ENCODE assay signal across 12 cellular contexts in the genomic region with DNA sequence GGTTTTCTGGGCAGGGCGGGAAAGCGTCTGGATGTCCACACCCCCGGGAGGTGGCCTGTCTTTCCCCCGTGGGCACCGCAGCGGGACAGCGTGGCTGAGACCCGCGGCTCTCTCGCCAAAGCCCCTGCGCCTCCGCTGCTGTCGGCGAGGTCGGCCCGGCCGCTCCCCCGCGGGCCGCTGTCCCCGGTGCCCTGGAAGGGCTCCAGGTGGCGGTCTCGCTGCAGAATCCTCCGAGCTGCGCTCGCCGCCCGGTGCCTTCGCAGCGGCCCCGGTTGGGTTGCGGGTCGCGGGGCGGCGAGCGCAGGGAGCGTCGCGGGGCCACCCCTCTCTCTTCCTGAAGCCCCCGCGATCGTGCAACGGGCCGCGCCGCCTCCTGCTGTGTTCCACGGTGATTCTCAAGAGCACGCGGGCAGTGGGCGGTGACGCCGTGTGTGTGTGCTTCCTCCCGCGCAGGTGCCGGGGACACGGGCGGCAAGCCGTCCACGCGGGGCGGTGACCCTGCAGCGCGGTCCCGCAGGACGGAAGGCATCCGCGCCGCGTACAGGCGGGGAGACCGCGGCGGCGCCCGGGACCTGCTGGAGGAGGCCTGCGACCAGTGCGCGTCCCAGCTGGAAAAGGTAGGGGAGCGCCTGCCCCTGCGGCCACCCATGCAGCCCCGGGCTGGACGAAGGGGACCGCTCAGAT. TPM values are rescaled to one million over a fixed set of nuclear protein-coding genes. Genes with fewer than 3 reads are reported as not detected.
DNase-seq lines count a peak whose midpoint lies in the region; ATAC-seq and TF ChIP-seq lines count a peak whose summit lies in the region.
"Had no signal": no experiment of that assay in that cellular context is flagged by ENCODE, and none has a peak within 500 bp of the region (broad histone marks: within the 10 kb centered on the region; RNA-seq: fewer than 3 reads in every experiment).

No MANE protein-coding gene starts in this region.

- 10 to 18% (median 13%) methylated on average over 40 to 84 of the region's 84 CpGs for WGBS in ovary, 3 donors

- peaks cover 7% of the 10 kb centered on the region for H3K36me3 Mint-ChIP-seq in glutamatergic neuron (ENCODE audit: unreplicated experiment)
- H3K36me3 Mint-ChIP-seq in stimulated activated effector memory CD8-positive, alpha-beta T cell treated with anti-CD3 and anti-CD28 coated beads, Interleukin-12 subunit alpha, Interleukin-12 subunit beta, amount 100 ng/mL, for 72 hours, result no peaks in the 10 kb centered on the region

- H3K27me3 Mint-ChIP-seq in glutamatergic neuron (ENCODE audit: unreplicated experiment), result peaks cover 17% of the 10 kb centered on the region

- no peak overlapping the region for H3K4me3 Mint-ChIP-seq in glutamatergic neuron (ENCODE audit: unreplicated experiment)
- no peak overlapping the region for H3K4me3 Mint-ChIP-seq in stimulated activated effector memory CD8-positive, alpha-beta T cell treated with anti-CD3 and anti-CD28 coated beads, Interleukin-12 subunit alpha, Interleukin-12 subunit beta, amount 100 ng/mL, for 72 hours
- H3K4me3 Mint-ChIP-seq: effector memory CD8-positive, alpha-beta T cell had no signal

- no peak for TF ChIP-seq POLR2A in ovary (IDR thresholded peaks at IDR 0.05)

- TF ChIP-seq EP300 in ovary (IDR thresholded peaks at IDR 0.05), result no peak

- H3K36me3 ChIP-seq in ascending aorta, result no peaks in the 10 kb centered on the region
- H3K36me3 ChIP-seq in ovary, result no peaks in the 10 kb centered on the region

- DNase-seq in GM10266 (ENCODE audit: extremely low spot score) (peak; percentile 48), ascending aorta (ENCODE audit: low spot score in 2 of 2) (no peak), glutamatergic neuron (peak; percentile 58), ovary (no peak), OCI-M1 (lab: John Stamatoyannopoulos, UW) (no peak), AG08395 (ENCODE audit: low spot score) (no peak)
- DNase-seq in stimulated activated effector memory CD8-positive, alpha-beta T cell treated with anti-CD3 and anti-CD28 coated beads, Interleukin-12 subunit alpha, Interleukin-12 subunit beta, amount 100 ng/mL, for 72 hours (ENCODE audit: low spot score in 2 of 2), result no peak
- DNase-seq: COR-L47; effector memory CD8-positive, alpha-beta T cell; naive thymus-derived CD8-positive, alpha-beta T cell; NCI-H2029 had no signal

- H3K4me1 ChIP-seq in ascending aorta, result peaks cover 0 to 5% of the 10 kb centered on the region in 2 donors
- H3K4me1 ChIP-seq in ovary (ENCODE audit: insufficient read depth), result peaks cover 6% of the 10 kb centered on the region

- H3K27me3 ChIP-seq in ascending aorta (no peaks in the 10 kb centered on the region), ovary (no peaks in the 10 kb centered on the region)

- intact Hi-C loops in ascending aorta (cut with DNase I) (no loop called here), ovary (cut with DNase I) (no loop called here)

- H3K27ac Mint-ChIP-seq in glutamatergic neuron (ENCODE audit: unreplicated experiment), result no peak overlapping the region
- no peak overlapping the region for H3K27ac Mint-ChIP-seq in stimulated activated effector memory CD8-positive, alpha-beta T cell treated with anti-CD3 and anti-CD28 coated beads, Interleukin-12 subunit alpha, Interleukin-12 subunit beta, amount 100 ng/mL, for 72 hours
- H3K27ac Mint-ChIP-seq: effector memory CD8-positive, alpha-beta T cell; naive thymus-derived CD8-positive, alpha-beta T cell had no signal

- H3K4me3 ChIP-seq in ascending aorta, result peak overlapping the region; percentile 5 to 56
- H3K4me3 ChIP-seq in ovary, result peak overlapping the region; percentile 7

- H3K9me3 Mint-ChIP-seq in glutamatergic neuron (ENCODE audit: unreplicated experiment), result peaks cover 6% of the 10 kb centered on the region
- no peaks in the 10 kb centered on the region for H3K9me3 Mint-ChIP-seq in stimulated activated effector memory CD8-positive, alpha-beta T cell treated with anti-CD3 and anti-CD28 coated beads, Interleukin-12 subunit alpha, Interleukin-12 subunit beta, amount 100 ng/mL, for 72 hours
- H3K9me3 Mint-ChIP-seq: effector memory CD8-positive, alpha-beta T cell had no signal

- no peak for TF ChIP-seq CTCF in GM10266 (IDR thresholded peaks at IDR 0.05; ENCODE audit: control insufficient read depth, insufficient read depth, low read depth, missing control alignments)
- TF ChIP-seq CTCF in ascending aorta (IDR thresholded peaks at IDR 0.05), result no peak
- no peak for TF ChIP-seq CTCF in glutamatergic neuron (IDR thresholded peaks at IDR 0.05; ENCODE audit: partially characterized antibody, unreplicated experiment)
- TF ChIP-seq CTCF in ovary (IDR thresholded peaks at IDR 0.05), result no peak

- peaks cover 2% of the 10 kb centered on the region for H3K4me1 Mint-ChIP-seq in glutamatergic neuron (ENCODE audit: low read depth, unreplicated experiment)
- no peaks in the 10 kb centered on the region for H3K4me1 Mint-ChIP-seq in stimulated activated effector memory CD8-positive, alpha-beta T cell treated with anti-CD3 and anti-CD28 coated beads, Interleukin-12 subunit alpha, Interleukin-12 subunit beta, amount 100 ng/mL, for 72 hours

- no peak for ATAC-seq in GM21528 (IDR thresholded peaks at IDR 0.05; ENCODE audit: low FRiP score, unreplicated experiment)
- no peak for ATAC-seq in stimulated activated effector memory CD8-positive, alpha-beta T cell treated with anti-CD3 and anti-CD28 coated beads, Interleukin-12 subunit alpha, Interleukin-12 subunit beta, amount 100 ng/mL, for 72 hours
- ATAC-seq: effector memory CD8-positive, alpha-beta T cell had no signal

- no peaks in the 10 kb centered on the region for H3K9me3 ChIP-seq in ascending aorta
- no peaks in the 10 kb centered on the region for H3K9me3 ChIP-seq in ovary

- H3K27ac ChIP-seq in ascending aorta (no peak overlapping the region), ovary (no peak overlapping the region)

RNA-seq across cellular contexts. Expression of a gene that starts 54.3 kb away (rescaled TPM):
- total RNA-seq in ascending aorta (105 TPM), glutamatergic neuron (ENCODE audit: unreplicated experiment) (1.5 TPM), ovary (10 to 100 TPM in 6 of 7 donors, 1 to 10 TPM in 1; 8.6 to 27.3 (median 19.4) TPM)
- polyA plus RNA-seq in ovary, result 1 to 10 TPM; 6.5 to 8.4 TPM
- polyA plus RNA-seq: naive thymus-derived CD8-positive, alpha-beta T cell had no signal

Comparison
In these comparisons a context has a peak if more than half of its experiments do, and no peak if none do; other contexts are left out.
1. DNase-seq: peak in GM10266 (single experiment) and glutamatergic neuron (single experiment); none in ascending aorta (0 of 2), ovary (0 of 5), OCI-M1 (single experiment), stimulated activated effector memory CD8-positive, alpha-beta T cell treated with anti-CD3 and anti-CD28 coated beads, Interleukin-12 subunit alpha, Interleukin-12 subunit beta, amount 100 ng/mL, for 72 hours (0 of 2) and AG08395 (single experiment).